In the genomic region with DNA sequence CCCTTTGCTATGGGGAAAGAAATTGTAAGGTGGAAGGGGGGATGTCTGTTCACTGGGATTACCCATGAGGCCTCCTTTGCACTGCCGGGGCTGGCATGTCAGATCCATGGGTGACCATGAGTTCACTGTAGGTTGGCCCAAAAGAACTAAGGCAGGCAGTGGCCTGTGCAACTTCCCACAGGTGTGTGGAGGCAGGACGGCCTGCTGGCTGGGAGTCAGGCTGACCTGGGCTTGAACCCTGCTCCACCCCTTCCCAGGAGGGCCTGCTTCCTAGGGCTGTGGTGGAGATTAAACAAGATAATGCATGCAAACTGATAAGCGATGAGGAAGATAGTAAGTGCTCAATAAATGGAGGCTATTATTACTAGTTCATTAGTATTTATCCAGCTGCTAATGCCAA, we compare ENCODE assay signal across 33 cellular contexts.
"Had no signal": no experiment of that assay in that cellular context is flagged by ENCODE, and none has a peak within 500 bp of the region (broad histone marks: within the 10 kb centered on the region; RNA-seq: fewer than 3 reads in every experiment).

No MANE protein-coding gene starts in this region.

- H3K4me1 ChIP-seq: body of pancreas, gastroesophageal sphincter had no signal

- H3K27me3 Mint-ChIP-seq: activated CD8-positive, alpha-beta T cell treated with anti-CD3 and anti-CD28 coated beads for 36 hours had no signal

- H3K27me3 ChIP-seq: body of pancreas, esophagus squamous epithelium had no signal

- H3K27ac Mint-ChIP-seq: activated B cell treated with CpG ODN at 0.5 μM for 24 hours; activated CD8-positive, alpha-beta T cell treated with anti-CD3 and anti-CD28 coated beads for 36 hours; activated naive CD8-positive, alpha-beta T cell; activated T-helper 17 cell treated with anti-CD3 and anti-CD28 coated beads, Interleukin-2, amount 50 U/mL, for 72 hours; effector memory CD8-positive, alpha-beta T cell; T-helper 17 cell; T-helper 2 cell treated with Interferon-gamma antibody and Interleukin-4, amounts not matched to agents 5 μg/mL and 100 μg/mL, for 36 hours had no signal

- DNase-seq: activated B cell treated with CpG ODN at 0.5 μM for 24 hours; activated CD4-positive, alpha-beta T cell treated with anti-CD3 and anti-CD28 coated beads for 48 hours; activated CD4-positive, alpha-beta T cell treated with anti-CD3 and anti-CD28 coated beads, Interleukin-2, amount 50 U/mL, for 1 hour; activated CD4-positive, alpha-beta T cell treated with anti-CD3 and anti-CD28 coated beads, Interleukin-2, amount 50 U/mL, for 48 hours; activated CD8-positive, alpha-beta memory T cell treated with anti-CD3 and anti-CD28 coated beads for 24 hours; activated CD8-positive, alpha-beta T cell treated with anti-CD3 and anti-CD28 coated beads for 36 hours; activated effector memory CD4-positive, alpha-beta T cell treated with Interleukin-2 at 50 U/mL for 16 hours; activated gamma-delta T cell treated with Interleukin-2 at 50 U/mL for 16 hours; activated naive CD4-positive, alpha-beta T cell treated with anti-CD3 and anti-CD28 coated beads, Interleukin-2, amount 50 U/mL, for 16 hours; activated naive CD4-positive, alpha-beta T cell treated with Interleukin-2 at 50 U/mL for 16 hours; activated T-cell treated with anti-CD3 and anti-CD28 coated beads, Interleukin-2, amount 50 U/mL, for 4 hours; amygdala; aorta; body of pancreas; central memory CD4-positive, alpha-beta T cell; cerebellar nuclear complex; cortex of kidney; dermis blood vessel endothelial cell; effector CD4-positive, alpha-beta T cell; effector memory CD8-positive, alpha-beta T cell; erythroblast; esophagus squamous epithelium; foreskin melanocyte; head of caudate nucleus; T-helper 1 cell; T-helper 17 cell; T1000; WERI-Rb-1 had no signal

- H3K4me3 Mint-ChIP-seq: activated B cell treated with CpG ODN at 0.5 μM for 24 hours; activated CD8-positive, alpha-beta T cell treated with anti-CD3 and anti-CD28 coated beads for 36 hours; activated naive CD8-positive, alpha-beta T cell; activated T-cell treated with anti-CD3 and anti-CD28 coated beads, Interleukin-2, amount 50 U/mL, for 4 hours; activated T-helper 17 cell treated with anti-CD3 and anti-CD28 coated beads, Interleukin-2, amount 50 U/mL, for 72 hours; effector memory CD8-positive, alpha-beta T cell; T-helper 17 cell; T-helper 2 cell treated with Interferon-gamma antibody and Interleukin-4, amounts not matched to agents 5 μg/mL and 100 μg/mL, for 36 hours had no signal

- H3K9me3 Mint-ChIP-seq: activated B cell treated with CpG ODN at 0.5 μM for 24 hours; activated CD8-positive, alpha-beta T cell treated with anti-CD3 and anti-CD28 coated beads for 36 hours; activated T-cell treated with anti-CD3 and anti-CD28 coated beads, Interleukin-2, amount 50 U/mL, for 4 hours; activated T-helper 17 cell treated with anti-CD3 and anti-CD28 coated beads, Interleukin-2, amount 50 U/mL, for 72 hours; effector memory CD8-positive, alpha-beta T cell; T-helper 2 cell treated with Interferon-gamma antibody and Interleukin-4, amounts not matched to agents 5 μg/mL and 100 μg/mL, for 36 hours had no signal

- H3K4me1 Mint-ChIP-seq: activated B cell treated with CpG ODN at 0.5 μM for 24 hours; activated T-helper 17 cell treated with anti-CD3 and anti-CD28 coated beads, Interleukin-2, amount 50 U/mL, for 72 hours; T-helper 17 cell had no signal

- H3K36me3 Mint-ChIP-seq: activated naive CD8-positive, alpha-beta T cell had no signal

- H3K36me3 ChIP-seq: gastroesophageal sphincter had no signal

- H3K9me3 ChIP-seq: body of pancreas, esophagus squamous epithelium, gastroesophageal sphincter had no signal

- H3K4me3 ChIP-seq: body of pancreas, esophagus squamous epithelium, gastroesophageal sphincter had no signal

- H3K27ac ChIP-seq: body of pancreas, esophagus squamous epithelium, gastroesophageal sphincter, WERI-Rb-1 had no signal

- ATAC-seq: activated CD4-positive, CD25-positive, alpha-beta regulatory T cell treated with anti-CD3 and anti-CD28 coated beads, Interleukin-2, amount 50 U/mL, for 24 hours; activated CD8-positive, alpha-beta T cell treated with anti-CD3 and anti-CD28 coated beads for 36 hours; activated T-cell treated with anti-CD3 and anti-CD28 coated beads, Interleukin-2, amount 50 U/mL, for 4 hours; activated T-helper 17 cell treated with anti-CD3 and anti-CD28 coated beads, Interleukin-2, amount 50 U/mL, for 72 hours; body of pancreas; effector memory CD8-positive, alpha-beta T cell; gastroesophageal sphincter; T-helper 17 cell had no signal
